8 cellular contexts compared by ENCODE assay signal in the genomic region with DNA sequence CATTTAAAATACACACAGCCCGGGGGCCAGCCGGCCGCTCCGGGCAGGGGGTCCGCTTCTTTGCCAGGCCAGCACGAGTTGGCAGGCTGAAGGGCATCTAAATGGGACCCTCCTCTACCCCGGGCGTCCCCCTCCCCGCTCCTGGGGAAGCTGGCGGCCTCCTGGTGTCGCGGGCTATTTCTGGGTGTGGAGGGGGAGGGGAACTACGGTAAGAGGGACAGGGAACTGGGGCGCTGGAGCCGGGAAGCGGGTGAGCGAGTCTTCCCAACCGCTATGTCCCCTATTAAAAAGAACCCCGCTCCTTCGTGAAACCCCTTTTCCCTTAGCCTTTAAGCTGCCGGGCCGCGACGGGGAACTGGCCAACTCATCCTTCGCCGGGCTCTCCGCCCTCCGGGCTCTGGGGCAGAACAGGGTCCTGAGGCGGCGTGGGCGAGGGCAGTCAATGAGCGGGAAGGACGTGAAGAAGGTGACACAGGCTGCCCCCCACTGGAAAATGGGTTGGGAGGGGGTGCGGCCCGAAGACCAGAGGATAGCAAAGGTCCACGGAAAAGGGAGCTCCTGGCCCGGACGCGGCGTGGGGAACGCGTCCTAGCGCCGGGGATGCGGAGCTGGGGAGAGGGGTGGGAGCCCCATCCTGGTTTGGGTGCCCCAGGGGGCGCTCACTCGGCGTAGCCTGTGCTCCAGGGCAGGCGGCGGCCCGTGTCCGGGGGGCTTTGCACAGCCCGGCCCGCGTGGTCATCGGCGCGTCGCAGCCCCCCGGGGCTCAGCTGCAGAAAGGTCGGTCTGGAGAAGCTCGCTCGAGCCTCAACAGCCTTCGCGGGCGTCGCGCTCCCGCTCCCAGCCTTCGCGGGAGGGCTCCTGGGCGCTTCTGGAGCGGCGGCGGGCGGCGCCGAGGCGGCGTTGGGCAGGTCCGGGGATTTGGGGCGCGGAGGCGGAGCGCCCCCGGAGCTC. TPM values are rescaled to one million over a fixed set of nuclear protein-coding genes. Genes with fewer than 3 reads are reported as not detected.
A peak's percentile ranks its signal among the peaks of the same experiment; 100 is the strongest.
DNase-seq lines count a peak whose midpoint lies in the region; ATAC-seq and TF ChIP-seq lines count a peak whose summit lies in the region.

No MANE protein-coding gene starts in this region.

- H3K27ac ChIP-seq in HEK293 (ENCODE audit: extremely low read depth, low read depth, low read length) (no peak overlapping the region; the same call in 1 of the 2 replicates), SJSA1 (no peak overlapping the region)

- H3K9me3 ChIP-seq in HEK293 (ENCODE audit: control insufficient read depth, insufficient read depth, low read depth, low read length) (no peaks in the 10 kb centered on the region), SJSA1 (replicated peaks) (no peaks in the 10 kb centered on the region)

- peaks cover 10% of the 10 kb centered on the region for H3K27me3 ChIP-seq in SJSA1 (replicated peaks)

- POLR2A ChIA-PET in HEK293 (lab: Yijun Ruan, JAX): interaction anchor here (0.8 to 2.0 kb wide), 9 partner anchors 10 to 675 kb away, joined by 3 to 17 read pairs (median 5); a partner anchor contains a TSS

- TF ChIP-seq CTCF in HEK293 (tag by site-specific recombination; IDR thresholded peaks at IDR 0.05) (peak; percentile 75), endothelial cell (IDR thresholded peaks at IDR 0.05; ENCODE audit: unreplicated experiment) (no peak), natural killer cell (IDR thresholded peaks at IDR 0.05) (peak; percentile 18)

- CTCF ChIA-PET in HEK293 (lab: Yijun Ruan, JAX): interaction anchor here (0.6 to 9.1 kb wide), 23 partner anchors 12 to 1195 kb away, joined by 3 to 417 read pairs (median 4); a partner anchor contains a TSS

- peak in 1 of 3 donors; percentile 0 for ATAC-seq in natural killer cell
- no peak for ATAC-seq in GM21825 (IDR thresholded peaks at IDR 0.05; ENCODE audit: unreplicated experiment)

- H3K27ac Mint-ChIP-seq in endothelial cell (ENCODE audit: unreplicated experiment) (no peak overlapping the region), natural killer cell (peak overlapping the region in 1 of 2 donors; percentile 39)

- peak; percentile 19 for DNase-seq in EH (ENCODE audit: low read depth)
- DNase-seq in SJSA1 (ENCODE audit: low read depth in 1 of 2, low spot score in 2 of 2): peak; percentile 55 to 72
- peak; percentile 43 for DNase-seq in endothelial cell (ENCODE audit: low spot score)
- no peak for DNase-seq in natural killer cell
- no peak for DNase-seq in NCI-H2081 treated with DMSO at 0.1 percent for 48 hours (lab: John Stamatoyannopoulos, UW)
- DNase-seq in NCI-H2081 (lab: John Stamatoyannopoulos, UW): no peak

- H3K4me1 Mint-ChIP-seq in endothelial cell (ENCODE audit: unreplicated experiment) (peaks cover 16% of the 10 kb centered on the region), natural killer cell (peaks cover 14 to 29% of the 10 kb centered on the region in 2 donors)

- H3K36me3 Mint-ChIP-seq in endothelial cell (ENCODE audit: low read depth, unreplicated experiment) (peaks cover 7% of the 10 kb centered on the region), natural killer cell (no peaks in the 10 kb centered on the region)

- H3K4me1 ChIP-seq in HEK293 (ENCODE audit: control insufficient read depth, insufficient read depth, low read length): no peaks in the 10 kb centered on the region
- peaks cover 21% of the 10 kb centered on the region for H3K4me1 ChIP-seq in SJSA1 (replicated peaks)

- H3K4me3 Mint-ChIP-seq in endothelial cell (ENCODE audit: unreplicated experiment) (peak overlapping the region; percentile 79), natural killer cell (peak overlapping the region; percentile 87)

- intact Hi-C loops in natural killer cell (cut with micrococcal nuclease): loop anchor here (2.0 to 10.0 kb wide), 3 partner anchors 14 to 330 kb away; a partner anchor contains a TSS

- H3K27me3 Mint-ChIP-seq in endothelial cell (ENCODE audit: unreplicated experiment): peaks cover 17% of the 10 kb centered on the region
- peaks cover 0 to 9% of the 10 kb centered on the region in 2 donors for H3K27me3 Mint-ChIP-seq in natural killer cell (ENCODE audit: low read depth in 2 of 2)

- H3K4me3 ChIP-seq in HEK293 (ENCODE audit: low read depth, low read length) (peak overlapping the region; percentile 57), SJSA1 (peak overlapping the region; percentile 46)

- peaks cover 0 to 3% of the 10 kb centered on the region in 2 experiments; a peak in 1 of 3 replicates for H3K36me3 ChIP-seq in HEK293 (ENCODE audit: control insufficient read depth in 2 of 2, insufficient read depth in 1 of 2, low read length in 2 of 2)
- H3K36me3 ChIP-seq in SJSA1: no peaks in the 10 kb centered on the region

- H3K9me3 Mint-ChIP-seq in endothelial cell (ENCODE audit: unreplicated experiment) (no peaks in the 10 kb centered on the region), natural killer cell (no peaks in the 10 kb centered on the region)

TF ChIP-seq in HEK293, 187 proteins besides CTCF, POLR2A, EP300 and RAD21 (continues in another document):
- TF ChIP-seq, protein P1, sequence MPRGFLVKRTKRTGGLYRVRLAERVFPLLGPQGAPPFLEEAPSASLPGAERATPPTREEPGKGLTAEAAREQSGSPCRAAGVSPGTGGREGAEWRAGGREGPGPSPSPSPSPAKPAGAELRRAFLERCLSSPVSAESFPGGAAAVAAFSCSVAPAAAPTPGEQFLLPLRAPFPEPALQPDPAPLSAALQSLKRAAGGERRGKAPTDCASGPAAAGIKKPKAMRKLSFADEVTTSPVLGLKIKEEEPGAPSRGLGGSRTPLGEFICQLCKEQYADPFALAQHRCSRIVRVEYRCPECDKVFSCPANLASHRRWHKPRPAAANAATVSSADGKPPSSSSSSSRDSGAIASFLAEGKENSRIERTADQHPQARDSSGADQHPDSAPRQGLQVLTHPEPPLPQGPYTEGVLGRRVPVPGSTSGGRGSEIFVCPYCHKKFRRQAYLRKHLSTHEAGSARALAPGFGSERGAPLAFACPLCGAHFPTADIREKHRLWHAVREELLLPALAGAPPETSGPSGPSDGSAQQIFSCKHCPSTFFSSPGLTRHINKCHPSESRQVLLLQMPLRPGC (tag by site-specific recombination; IDR thresholded peaks at IDR 0.05): no peak
- TF ChIP-seq ZFP69B (tag by site-specific recombination; IDR thresholded peaks at IDR 0.05): no peak
- TF ChIP-seq, protein P2, sequence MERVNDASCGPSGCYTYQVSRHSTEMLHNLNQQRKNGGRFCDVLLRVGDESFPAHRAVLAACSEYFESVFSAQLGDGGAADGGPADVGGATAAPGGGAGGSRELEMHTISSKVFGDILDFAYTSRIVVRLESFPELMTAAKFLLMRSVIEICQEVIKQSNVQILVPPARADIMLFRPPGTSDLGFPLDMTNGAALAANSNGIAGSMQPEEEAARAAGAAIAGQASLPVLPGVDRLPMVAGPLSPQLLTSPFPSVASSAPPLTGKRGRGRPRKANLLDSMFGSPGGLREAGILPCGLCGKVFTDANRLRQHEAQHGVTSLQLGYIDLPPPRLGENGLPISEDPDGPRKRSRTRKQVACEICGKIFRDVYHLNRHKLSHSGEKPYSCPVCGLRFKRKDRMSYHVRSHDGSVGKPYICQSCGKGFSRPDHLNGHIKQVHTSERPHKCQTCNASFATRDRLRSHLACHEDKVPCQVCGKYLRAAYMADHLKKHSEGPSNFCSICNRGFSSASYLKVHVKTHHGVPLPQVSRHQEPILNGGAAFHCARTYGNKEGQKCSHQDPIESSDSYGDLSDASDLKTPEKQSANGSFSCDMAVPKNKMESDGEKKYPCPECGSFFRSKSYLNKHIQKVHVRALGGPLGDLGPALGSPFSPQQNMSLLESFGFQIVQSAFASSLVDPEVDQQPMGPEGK (tag by site-specific recombination; IDR thresholded peaks at IDR 0.05): peak; percentile 47
- TF ChIP-seq, protein P3, sequence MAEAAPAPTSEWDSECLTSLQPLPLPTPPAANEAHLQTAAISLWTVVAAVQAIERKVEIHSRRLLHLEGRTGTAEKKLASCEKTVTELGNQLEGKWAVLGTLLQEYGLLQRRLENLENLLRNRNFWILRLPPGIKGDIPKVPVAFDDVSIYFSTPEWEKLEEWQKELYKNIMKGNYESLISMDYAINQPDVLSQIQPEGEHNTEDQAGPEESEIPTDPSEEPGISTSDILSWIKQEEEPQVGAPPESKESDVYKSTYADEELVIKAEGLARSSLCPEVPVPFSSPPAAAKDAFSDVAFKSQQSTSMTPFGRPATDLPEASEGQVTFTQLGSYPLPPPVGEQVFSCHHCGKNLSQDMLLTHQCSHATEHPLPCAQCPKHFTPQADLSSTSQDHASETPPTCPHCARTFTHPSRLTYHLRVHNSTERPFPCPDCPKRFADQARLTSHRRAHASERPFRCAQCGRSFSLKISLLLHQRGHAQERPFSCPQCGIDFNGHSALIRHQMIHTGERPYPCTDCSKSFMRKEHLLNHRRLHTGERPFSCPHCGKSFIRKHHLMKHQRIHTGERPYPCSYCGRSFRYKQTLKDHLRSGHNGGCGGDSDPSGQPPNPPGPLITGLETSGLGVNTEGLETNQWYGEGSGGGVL (tag by site-specific recombination; IDR thresholded peaks at IDR 0.05): 0 out of 2 replicates have a peak, but pooled peaks have one; percentile 17

RNA-seq across cellular contexts. Expression of a gene that starts 0.5 kb away (rescaled TPM):
- total RNA-seq in SJSA1 (2014; rRNA removed; shearing (Covaris generic)): not detected in 2 replicates
- total RNA-seq in endothelial cell (ENCODE audit: unreplicated experiment) (1.6 TPM), natural killer cell (under 1 TPM in 1 of 3 donors, not detected in 2; 0.26 TPM)

RNA-seq across cellular contexts. Expression of a gene that starts 7.7 kb away (rescaled TPM):
- total RNA-seq in SJSA1 (2014; rRNA removed; shearing (Covaris generic)): 555 and 570 TPM in 2 replicates
- total RNA-seq in endothelial cell (ENCODE audit: unreplicated experiment): 300 TPM
- total RNA-seq in natural killer cell: 100 to 1,000 TPM; 161 to 199 (median 195) TPM

RNA-seq across cellular contexts. Expression of a gene that starts 40.1 kb away (rescaled TPM):
- total RNA-seq in SJSA1 (2014; rRNA removed; shearing (Covaris generic)): 47.4 and 57.0 TPM in 2 replicates
- 43.5 TPM for total RNA-seq in endothelial cell (ENCODE audit: unreplicated experiment)
- total RNA-seq in natural killer cell: 100 to 1,000 TPM in 2 of 3 donors, 10 to 100 TPM in 1; 87.9 to 124 (median 119) TPM

Comparison
In these comparisons a context has a peak if more than half of its experiments do, and no peak if none do; other contexts are left out.
1. DNase-seq: peak in EH (single experiment), SJSA1 (2 of 2) and endothelial cell (single experiment); none in natural killer cell (single experiment), NCI-H2081 treated with DMSO at 0.1 percent for 48 hours (single experiment) and NCI-H2081 (0 of 2).